10 cellular contexts compared by ENCODE assay signal in the genomic region with DNA sequence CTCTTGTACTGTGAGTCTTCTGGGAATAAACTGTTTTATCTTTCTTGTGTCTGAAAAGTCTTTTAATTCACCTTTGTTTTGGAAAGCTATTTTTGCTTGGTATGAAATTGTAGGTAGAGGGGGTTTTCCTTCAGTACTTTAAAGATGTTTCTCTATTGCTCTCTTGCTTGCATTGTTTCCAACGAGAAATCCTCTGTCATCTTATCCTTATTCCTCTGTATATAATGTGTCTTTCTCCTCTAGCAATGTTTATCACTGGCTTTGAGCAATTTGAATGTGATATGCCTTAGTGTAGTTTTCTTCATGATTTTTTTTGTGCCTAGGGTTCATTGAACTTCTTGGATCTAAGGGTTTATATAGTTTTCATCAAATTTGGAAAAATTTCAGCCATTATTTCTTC.
"Had no signal": no experiment of that assay in that cellular context is flagged by ENCODE, and none has a peak within 500 bp of the region (broad histone marks: within the 10 kb centered on the region; RNA-seq: fewer than 3 reads in every experiment).

No MANE protein-coding gene starts in this region.

- DNase-seq: H9, HCEC 1CT, HFFc6, IMR-90, KG1 had no signal

- H3K4me3 ChIP-seq: GM23338, K562 had no signal

- H3K27ac Mint-ChIP-seq: GM23338, H9, HFFc6 had no signal

- H2AFZ ChIP-seq: GM23338 had no signal

- FAIRE-seq: H1, H54, HTR-8/SVneo, K562 had no signal

- H3K4me2 ChIP-seq: GM23338 had no signal

- H3K4me3 Mint-ChIP-seq: GM23338, H9, HFFc6 had no signal

- ATAC-seq: GM23338, K562 had no signal

- H3K4me1 Mint-ChIP-seq: H9 had no signal
